11 cellular contexts compared by ENCODE assay signal in the genomic region with DNA sequence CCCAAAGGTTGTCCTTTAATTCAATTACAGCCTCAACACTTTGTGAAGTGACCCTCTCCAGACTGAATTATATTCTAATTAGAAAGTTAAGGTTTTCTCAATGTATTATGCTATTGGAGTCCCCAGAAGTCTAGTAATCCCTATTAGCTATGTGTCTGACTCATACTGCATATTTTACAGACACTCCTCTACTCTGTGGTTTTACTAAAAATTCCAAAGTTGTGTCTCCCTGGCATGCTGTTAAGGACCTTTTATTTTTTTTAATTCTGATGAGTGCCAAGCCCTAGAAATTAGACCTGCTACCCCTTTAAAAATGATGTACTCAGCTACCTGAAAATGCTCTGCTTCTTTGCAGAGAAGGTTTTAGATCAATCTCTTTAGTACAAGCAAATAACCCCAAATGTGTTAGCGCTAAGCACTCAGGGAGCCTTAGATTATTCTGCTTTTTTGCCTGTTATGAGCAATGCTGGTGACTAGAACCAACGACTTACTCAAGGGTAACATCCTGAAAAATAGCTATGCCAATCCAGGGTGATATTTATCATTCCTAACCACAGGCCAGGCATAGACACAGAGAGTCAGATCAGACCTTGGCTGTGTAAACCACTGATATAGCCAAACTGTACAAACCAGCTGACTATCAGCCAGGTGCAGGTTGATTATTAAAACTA. TPM values are rescaled to one million over a fixed set of nuclear protein-coding genes. Genes with fewer than 3 reads are reported as not detected.
A peak's percentile ranks its signal among the peaks of the same experiment; 100 is the strongest.
DNase-seq lines count a peak whose midpoint lies in the region; ATAC-seq, FAIRE-seq and TF ChIP-seq lines count a peak whose summit lies in the region.
"Had no signal": no experiment of that assay in that cellular context is flagged by ENCODE, and none has a peak within 500 bp of the region (broad histone marks: within the 10 kb centered on the region; RNA-seq: fewer than 3 reads in every experiment).

No MANE protein-coding gene starts in this region.

- 54 to 58% methylated on average over 2 of the region's 2 CpGs for WGBS in pancreas, 2 donors

- ATAC-seq in pancreas, result peak in 3 of 4 donors; percentile 52 to 72 (median 68)
- no peak for ATAC-seq in GM21619 (IDR thresholded peaks at IDR 0.05; ENCODE audit: unreplicated experiment)
- ATAC-seq: T-helper 17 cell had no signal

- FAIRE-seq in pancreas (lab: Jason Lieb, UNC), result no peak

- no peak for TF ChIP-seq CTCF in cardiac fibroblast (IDR thresholded peaks at IDR 0.05; ENCODE audit: low read depth, low read length)
- no peak for TF ChIP-seq CTCF in pancreas (IDR thresholded peaks at IDR 0.05)

- H3K27me3 ChIP-seq in MG63, result no peaks in the 10 kb centered on the region
- H3K27me3 ChIP-seq in pancreas, result no peaks in the 10 kb centered on the region

- in situ Hi-C loops in G401 (cut with HindIII; ENCODE audit: low sequenced_read_pairs), result no loop called here

- no peak overlapping the region for H3K4me3 ChIP-seq in MG63
- H3K4me3 ChIP-seq in cardiac fibroblast (replicated peaks in 1 of 2; ENCODE audit: low read depth in 2 of 2, low read length in 2 of 2), result no peak overlapping the region
- no peak overlapping the region for H3K4me3 ChIP-seq in pancreas

- intact Hi-C loops in pancreas (cut with DNase I), result no loop called here

- H3K27ac ChIP-seq in pancreas, result no peak overlapping the region

- peak; percentile 55 for DNase-seq in DMS79 treated with DMSO at 0.1 percent for 48 hours (lab: John Stamatoyannopoulos, UW)
- DNase-seq in MG63, result peak; percentile 17
- peak; percentile 84 to 85 for DNase-seq in cardiac fibroblast (ENCODE audit: low read depth in 2 of 2)
- no peak for DNase-seq in pancreas
- no peak for DNase-seq in occipital lobe (lab: John Stamatoyannopoulos, UW)
- DNase-seq in G401 (ENCODE audit: low spot score), result no peak
- no peak for DNase-seq in cortex of kidney (lab: John Stamatoyannopoulos, UW)
- DNase-seq: NCI-H2107; stimulated activated CD4-positive, alpha-beta T cell treated with anti-CD3 and anti-CD28 coated beads, Interleukin-4, amount 100 ng/mL, for 4 hours; T-helper 17 cell had no signal

- H3K36me3 ChIP-seq in MG63 (no peaks in the 10 kb centered on the region), pancreas (no peaks in the 10 kb centered on the region)

- H3K9me3 ChIP-seq in MG63 (no peaks in the 10 kb centered on the region), pancreas (no peaks in the 10 kb centered on the region)

- no peaks in the 10 kb centered on the region for H3K4me1 ChIP-seq in pancreas

RNA-seq across cellular contexts. Expression of gene CXCL13, which starts 26.1 kb away (rescaled TPM):
- not detected in 2 replicates for total RNA-seq in MG63 (2014; rRNA removed; shearing (Covaris generic); ENCODE audit: low replicate concordance)
- total RNA-seq in pancreas (not detected), occipital lobe (not detected)
- polyA plus RNA-seq in pancreas, result under 1 TPM in 1 of 2 donors, not detected in 1; 0.47 TPM
- total RNA-seq in G401 (2014; rRNA removed; shearing (Covaris generic)), result not detected in 2 replicates
- total RNA-seq: T-helper 17 cell had no signal

Comparison
In these comparisons a context has a peak if more than half of its experiments do, and no peak if none do; other contexts are left out.
1. DNase-seq: peak in DMS79 treated with DMSO at 0.1 percent for 48 hours (single experiment), MG63 (single experiment) and cardiac fibroblast (2 of 2); none in pancreas (0 of 6), occipital lobe (single experiment), G401 (single experiment) and cortex of kidney (single experiment).